In genomic region chr2:126177479-126177878, GRCh38 we compare ENCODE assay signal across 8 cellular contexts.
"Had no signal": no experiment of that assay in that cellular context is flagged by ENCODE, and none has a peak within 500 bp of the region (broad histone marks: within the 10 kb centered on the region; RNA-seq: fewer than 3 reads in every experiment).

No MANE protein-coding gene starts in this region.

- H3K4me1 ChIP-seq: HAP-1 had no signal

- DNase-seq: GM23248, GOT3, H7, H9, HCEC 1CT, HFFc6 had no signal

- H3K4me3 ChIP-seq: GM23248, GM23338, HAP-1 had no signal

- H3K9me3 ChIP-seq: HAP-1 had no signal

- H2AFZ ChIP-seq: GM23248, GM23338 had no signal

- H3K4me1 Mint-ChIP-seq: GM23338, H9 had no signal

- H3K27ac ChIP-seq: GM23248 had no signal

- H3K9ac ChIP-seq: GM23248 had no signal

- H3K9me3 Mint-ChIP-seq: GM23338, H9, HFFc6 had no signal

- H3K36me3 ChIP-seq: HAP-1 had no signal

- H3K4me2 ChIP-seq: GM23338 had no signal

- H3K4me3 Mint-ChIP-seq: GM23338, H9, HFFc6 had no signal

- H3K27ac Mint-ChIP-seq: GM23338, H9, HFFc6 had no signal
